ENCODE assay signal across 1 cellular context in genomic region chr1:32848354-32849063, GRCh38.
TF ChIP-seq lines count a peak whose summit lies in the region.

No MANE protein-coding gene starts in this region.

TF ChIP-seq in GM12878, 131 proteins besides CTCF, POLR2A, EP300 and RAD21 (continues in another document):
- no peak for TF ChIP-seq SREBF2 (IDR thresholded peaks at IDR 0.05; ENCODE audit: low read length)
- TF ChIP-seq RBBP5 (conservative IDR thresholded peaks at IDR 0.05): no peak
- no peak for TF ChIP-seq NRF1 (conservative IDR thresholded peaks at IDR 0.05; ENCODE audit: low read depth, low read length)
- TF ChIP-seq HSF1 (IDR thresholded peaks at IDR 0.05; ENCODE audit: low read depth, low read length): no peak
- no peak for TF ChIP-seq NFXL1 (IDR thresholded peaks at IDR 0.05; ENCODE audit: borderline replicate concordance)
- peak; percentile 96 for TF ChIP-seq ATF7 (IDR thresholded peaks at IDR 0.05; ENCODE audit: low read depth)
- no peak for TF ChIP-seq FOXK2 (IDR thresholded peaks at IDR 0.05)
- TF ChIP-seq KLF5 (IDR thresholded peaks at IDR 0.05; ENCODE audit: partially characterized antibody): no peak
- no peak for TF ChIP-seq E2F8 (IDR thresholded peaks at IDR 0.05; ENCODE audit: low read depth, partially characterized antibody)
- TF ChIP-seq POU2F2 (IDR thresholded peaks at IDR 0.05; ENCODE audit: borderline replicate concordance, low read depth, low read length): no peak
- no peak for TF ChIP-seq KDM1A (IDR thresholded peaks at IDR 0.05; ENCODE audit: borderline replicate concordance)
- TF ChIP-seq RAD51 (IDR thresholded peaks at IDR 0.05): peak; percentile 90
- TF ChIP-seq IRF5 (IDR thresholded peaks at IDR 0.05; ENCODE audit: borderline replicate concordance): no peak
- TF ChIP-seq ELK1 (IDR thresholded peaks at IDR 0.05; ENCODE audit: low read depth, low read length): no peak
- no peak for TF ChIP-seq BCLAF1 (IDR thresholded peaks at IDR 0.05)
- TF ChIP-seq KAT2A (conservative IDR thresholded peaks at IDR 0.05; ENCODE audit: control insufficient read depth, low read depth, low read length): no peak
- no peak for TF ChIP-seq ZNF384 (IDR thresholded peaks at IDR 0.05; ENCODE audit: borderline replicate concordance, low read depth, low read length)
- no peak for TF ChIP-seq NKRF (conservative IDR thresholded peaks at IDR 0.05)
- no peak for TF ChIP-seq POLR2AphosphoS5 (IDR thresholded peaks at IDR 0.05; ENCODE audit: low read length)
- TF ChIP-seq JUNB (IDR thresholded peaks at IDR 0.05): peak; percentile 65
- no peak for TF ChIP-seq TARDBP (IDR thresholded peaks at IDR 0.05; ENCODE audit: borderline replicate concordance)
- TF ChIP-seq CBX3 (IDR thresholded peaks at IDR 0.05; ENCODE audit: borderline replicate concordance, low read depth): no peak
- TF ChIP-seq SKIL (IDR thresholded peaks at IDR 0.05; ENCODE audit: low read depth, poor library complexity, severe bottlenecking): no peak
- TF ChIP-seq BHLHE40 (IDR thresholded peaks at IDR 0.05; ENCODE audit: borderline replicate concordance in 1 of 2, low read depth in 2 of 2, low read length in 1 of 2): peak; percentile 44 to 91; a peak in 3 of 4 replicates
- no peak for TF ChIP-seq CHD1 (IDR thresholded peaks at IDR 0.05; ENCODE audit: low read depth, low read length)
- no peak for TF ChIP-seq FOS (IDR thresholded peaks at IDR 0.05; ENCODE audit: borderline replicate concordance, extremely low read depth, insufficient read length)
- TF ChIP-seq TCF3 (IDR thresholded peaks at IDR 0.05; ENCODE audit: borderline replicate concordance, insufficient read depth, low read depth, low read length): no peak
- TF ChIP-seq BCL11A (IDR thresholded peaks at IDR 0.05; ENCODE audit: low read depth, low read length): no peak
- TF ChIP-seq ATF3 (IDR thresholded peaks at IDR 0.05; ENCODE audit: borderline replicate concordance, extremely low read depth, low read depth, low read length): peak; percentile 42; the same call in 1 of the 2 replicates
- TF ChIP-seq USF1 (IDR thresholded peaks at IDR 0.05; ENCODE audit: borderline replicate concordance, extremely low read length, insufficient read depth, low read depth, low read length): peak; percentile 46
- TF ChIP-seq PAX5 (IDR thresholded peaks at IDR 0.05; ENCODE audit: borderline replicate concordance, low read depth, low read length): no peak
- TF ChIP-seq SMC3 (IDR thresholded peaks at IDR 0.05; ENCODE audit: borderline replicate concordance, low read length): no peak
- TF ChIP-seq STAT3 (IDR thresholded peaks at IDR 0.05; ENCODE audit: low read depth, low read length): no peak
- no peak for TF ChIP-seq CHD4 (IDR thresholded peaks at IDR 0.05)
- TF ChIP-seq EZH2 (IDR thresholded peaks at IDR 0.05; ENCODE audit: borderline replicate concordance, control insufficient read depth, low read depth, low read length): no peak
- TF ChIP-seq EED (IDR thresholded peaks at IDR 0.05; ENCODE audit: low read depth): no peak
- no peak for TF ChIP-seq RB1 (IDR thresholded peaks at IDR 0.05; ENCODE audit: borderline replicate concordance)
- no peak for TF ChIP-seq YY1 (IDR thresholded peaks at IDR 0.05; ENCODE audit: low read depth, low read length)
- TF ChIP-seq SMARCA5 (IDR thresholded peaks at IDR 0.05): no peak
- peak; percentile 52 for TF ChIP-seq ATF2 (IDR thresholded peaks at IDR 0.05; ENCODE audit: low read length)
- no peak for TF ChIP-seq CEBPB (IDR thresholded peaks at IDR 0.05; ENCODE audit: borderline replicate concordance in 1 of 2, low read depth in 2 of 2, low read length in 2 of 2)
